ENCODE assay signal across 8 cellular contexts in the genomic region with DNA sequence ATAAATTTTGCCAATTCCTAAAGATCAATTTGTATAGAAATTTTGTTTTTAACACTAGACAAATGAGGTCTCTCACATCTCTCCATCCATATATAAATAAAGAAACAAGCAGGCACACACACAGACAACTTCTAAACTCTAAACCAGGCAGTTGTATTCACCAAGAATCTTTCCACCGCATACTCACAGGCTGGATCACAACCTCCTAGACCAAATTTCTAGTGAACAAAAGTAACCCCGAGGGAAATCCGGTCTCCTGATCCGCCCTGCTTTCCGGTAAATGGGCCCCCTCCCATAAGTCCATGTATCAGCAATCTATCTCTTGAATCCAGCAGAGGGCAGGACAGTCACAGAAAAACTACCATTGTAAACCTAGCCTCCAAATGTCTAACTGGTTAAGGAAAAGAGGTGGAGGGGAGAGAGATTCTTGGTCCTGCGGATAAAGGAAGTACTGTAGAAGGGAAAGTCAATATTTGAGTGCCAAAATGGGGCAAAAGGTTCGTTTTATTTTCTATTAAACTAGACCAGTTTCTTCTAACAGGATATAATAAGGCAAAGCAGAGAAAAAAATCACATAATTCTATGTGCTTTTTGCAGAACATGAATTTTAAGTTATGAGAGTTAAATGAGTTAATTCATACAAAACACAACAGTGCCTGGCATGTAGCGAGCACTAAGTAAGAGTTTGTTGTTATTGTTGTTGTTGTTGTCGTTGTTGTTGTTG. TPM values are rescaled to one million over a fixed set of nuclear protein-coding genes. Genes with fewer than 3 reads are reported as not detected.
A peak's percentile ranks its signal among the peaks of the same experiment; 100 is the strongest.
DNase-seq lines count a peak whose midpoint lies in the region; ATAC-seq and TF ChIP-seq lines count a peak whose summit lies in the region.

No MANE protein-coding gene starts in this region.

- no peak overlapping the region for H3K27ac Mint-ChIP-seq in CD4-positive, alpha-beta memory T cell

- peaks cover 37% of the 10 kb centered on the region for H3K4me1 ChIP-seq in CD4-positive, alpha-beta memory T cell (ENCODE audit: insufficient read depth, low read length)
- peaks cover 16% of the 10 kb centered on the region for H3K4me1 ChIP-seq in RWPE2 (ENCODE audit: insufficient read depth, poor library complexity, severe bottlenecking)
- peaks cover 0 to 20% (median 9%) of the 10 kb centered on the region in 4 donors for H3K4me1 ChIP-seq in tibial nerve

- CTCF ChIA-PET in CD4-positive, alpha-beta memory T cell (lab: Charles Lee; ENCODE audit: partially characterized antibody): interaction anchor here (1.2 to 3.7 kb wide), 6 partner anchors 85 to 145 kb away, joined by 3 to 28 read pairs (median 12); no protein-coding TSS in a partner anchor

- peak; percentile 90 for TF ChIP-seq CTCF in RWPE2 (IDR thresholded peaks at IDR 0.05; ENCODE audit: poor library complexity, severe bottlenecking)
- TF ChIP-seq CTCF in tibial nerve (IDR thresholded peaks at IDR 0.05): peak; percentile 61 to 91 (median 73)

- ATAC-seq in GM21381 (IDR thresholded peaks at IDR 0.05; ENCODE audit: unreplicated experiment): peak; percentile 45
- ATAC-seq in RWPE2 (ENCODE audit: low read depth): peak; percentile 79

- no peak for TF ChIP-seq POLR2A in tibial nerve (IDR thresholded peaks at IDR 0.05)

- DNase-seq in CD4-positive, alpha-beta memory T cell: peak; percentile 78 to 84 (median 81)
- peak; percentile 73 for DNase-seq in LoVo (ENCODE audit: low spot score)
- DNase-seq in RWPE2 (ENCODE audit: low spot score): no peak
- peak; percentile 59 for DNase-seq in activated naive CD4-positive, alpha-beta T cell treated with Interleukin-2 at 50 U/mL for 16 hours
- peak; percentile 91 for DNase-seq in foreskin melanocyte
- peak; percentile 68 for DNase-seq in non-pigmented ciliary epithelial cell (ENCODE audit: low read depth)
- peak in 1 of 2 donors; percentile 78 for DNase-seq in tibial nerve (ENCODE audit: low spot score in 2 of 2)

- no peak overlapping the region for H3K4me3 Mint-ChIP-seq in CD4-positive, alpha-beta memory T cell

- peaks cover 0 to 4% (median 0%) of the 10 kb centered on the region in 8 donors for H3K9me3 Mint-ChIP-seq in CD4-positive, alpha-beta memory T cell

- peak overlapping the region; percentile 28 for H3K27ac ChIP-seq in CD4-positive, alpha-beta memory T cell (ENCODE audit: low read depth, low read length)
- H3K27ac ChIP-seq in RWPE2 (ENCODE audit: poor library complexity, severe bottlenecking) (peak overlapping the region; percentile 83), tibial nerve (peak overlapping the region in 3 of 4 donors; percentile 24 to 63 (median 62))

- peak; percentile 51 to 74 for TF ChIP-seq EP300 in tibial nerve (IDR thresholded peaks at IDR 0.05)

- no peaks in the 10 kb centered on the region for H3K9me3 ChIP-seq in CD4-positive, alpha-beta memory T cell (ENCODE audit: control insufficient read depth in 1 of 2, low read length in 2 of 2)
- no peaks in the 10 kb centered on the region for H3K9me3 ChIP-seq in RWPE2 (ENCODE audit: severe bottlenecking)
- peaks cover 0 to 9% (median 0%) of the 10 kb centered on the region in 4 donors for H3K9me3 ChIP-seq in tibial nerve

- H3K4me1 Mint-ChIP-seq in CD4-positive, alpha-beta memory T cell: peaks cover 19 to 39% (median 27%) of the 10 kb centered on the region in 4 donors

- WGBS in tibial nerve, 2 donors: 9 to 12% methylated on average over 9 of the region's 9 CpGs

- no peak overlapping the region for H3K4me3 ChIP-seq in CD4-positive, alpha-beta memory T cell (ENCODE audit: low read length in 2 of 2)
- H3K4me3 ChIP-seq in RWPE2 (ENCODE audit: severe bottlenecking) (peak overlapping the region; percentile 23), tibial nerve (no peak overlapping the region)

- H3K27me3 ChIP-seq in CD4-positive, alpha-beta memory T cell (ENCODE audit: insufficient read depth, low read length): no peaks in the 10 kb centered on the region
- H3K27me3 ChIP-seq in RWPE2 (ENCODE audit: insufficient read depth, poor library complexity, severe bottlenecking): no peaks in the 10 kb centered on the region
- no peaks in the 10 kb centered on the region for H3K27me3 ChIP-seq in tibial nerve

- intact Hi-C loops in CD4-positive, alpha-beta memory T cell (cut with micrococcal nuclease): loop anchor here (1.0 kb wide), 4 partner anchors 86 to 144 kb away; a partner anchor contains a TSS

- peaks cover 0 to 4% of the 10 kb centered on the region in 2 donors for H3K36me3 Mint-ChIP-seq in CD4-positive, alpha-beta memory T cell

- peaks cover 0 to 2% of the 10 kb centered on the region in 2 donors for H3K27me3 Mint-ChIP-seq in CD4-positive, alpha-beta memory T cell

- no peaks in the 10 kb centered on the region for H3K36me3 ChIP-seq in CD4-positive, alpha-beta memory T cell (ENCODE audit: insufficient read depth, low read length)
- no peaks in the 10 kb centered on the region for H3K36me3 ChIP-seq in RWPE2 (ENCODE audit: low read depth)
- H3K36me3 ChIP-seq in tibial nerve: no peaks in the 10 kb centered on the region

- POLR2A ChIA-PET in CD4-positive, alpha-beta memory T cell (lab: Charles Lee; ENCODE audit: partially characterized antibody): interaction anchor here (1.3 to 1.8 kb wide), 2 partner anchors 86 to 98 kb away, joined by 3 to 8 read pairs; a partner anchor contains a TSS

RNA-seq across cellular contexts. Expression of a gene that starts 4.8 kb away (rescaled TPM):
- total RNA-seq in CD4-positive, alpha-beta memory T cell: 10 to 100 TPM; 30.9 to 31.6 TPM
- 10 to 100 TPM; 21.8 to 33.0 TPM for polyA plus RNA-seq in CD4-positive, alpha-beta memory T cell
- total RNA-seq in tibial nerve: 10 to 100 TPM; 15.1 to 19.9 (median 16.8) TPM

RNA-seq across cellular contexts. Expression of a gene that starts 56.2 kb away (rescaled TPM):
- total RNA-seq in CD4-positive, alpha-beta memory T cell: 10 to 100 TPM; 79.8 to 84.4 TPM
- 100 to 1,000 TPM in 1 of 2 donors, 10 to 100 TPM in 1; 80.4 to 122 TPM for polyA plus RNA-seq in CD4-positive, alpha-beta memory T cell
- 10 to 100 TPM; 58.1 to 81.6 (median 72.3) TPM for total RNA-seq in tibial nerve

Comparison
In these comparisons a context has a peak if more than half of its experiments do, and no peak if none do; other contexts are left out.
1. H3K27ac ChIP-seq: peak in every context shown above with its lines; median percentile 83 in RWPE2; 62 in tibial nerve; 28 in CD4-positive, alpha-beta memory T cell.